In the genomic region with DNA sequence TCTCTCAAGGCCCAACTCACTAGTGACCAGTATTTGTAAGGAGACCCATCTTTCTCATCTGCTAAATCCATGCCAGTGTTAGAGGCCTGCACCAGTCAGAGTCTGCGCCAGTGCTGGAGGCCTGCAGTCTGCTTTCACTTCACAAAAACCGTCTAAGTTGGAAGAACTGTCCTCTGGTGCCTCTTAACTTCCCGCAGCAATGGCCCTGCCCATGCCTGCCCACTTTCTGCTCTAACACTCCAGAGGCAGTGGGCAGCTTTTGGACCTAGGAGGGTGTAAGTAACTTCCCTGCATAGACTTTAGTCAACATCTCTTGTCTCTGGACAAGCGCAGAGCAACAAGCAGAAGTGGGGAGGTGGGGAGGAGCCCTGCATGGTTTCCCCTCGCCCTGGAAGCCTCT, we compare ENCODE assay signal across 12 cellular contexts.
DNase-seq lines count a peak whose midpoint lies in the region; ATAC-seq and TF ChIP-seq lines count a peak whose summit lies in the region.
"Had no signal": no experiment of that assay in that cellular context is flagged by ENCODE, and none has a peak within 500 bp of the region (broad histone marks: within the 10 kb centered on the region; RNA-seq: fewer than 3 reads in every experiment).

No MANE protein-coding gene starts in this region.

- peaks cover 0 to 21% (median 0%) of the 10 kb centered on the region in 11 experiments; a peak in 4 of 22 replicates for H3K36me3 ChIP-seq in BLaER1 treated with 17β-estradiol and CSF1 and Interleukin-3, amounts not matched to agents 10 nM and 100 nM
- no peaks in the 10 kb centered on the region for H3K36me3 ChIP-seq in adrenal gland (replicated peaks in 1 of 2)
- H3K36me3 ChIP-seq: SJSA1 had no signal

- no peaks in the 10 kb centered on the region for H3K9me3 Mint-ChIP-seq in naive thymus-derived CD8-positive, alpha-beta T cell
- peaks cover 3% of the 10 kb centered on the region for H3K9me3 Mint-ChIP-seq in chondrocyte (ENCODE audit: low read depth)

- H3K36me3 Mint-ChIP-seq in naive thymus-derived CD8-positive, alpha-beta T cell: peaks cover 0 to 2% (median 2%) of the 10 kb centered on the region in 3 donors
- no peaks in the 10 kb centered on the region for H3K36me3 Mint-ChIP-seq in chondrocyte (ENCODE audit: low read depth)

- WGBS in adrenal gland, 4 donors: 83 to 94% (median 88%) methylated on average over 4 to 5 of the region's 5 CpGs

- POLR2A ChIA-PET in naive thymus-derived CD8-positive, alpha-beta T cell (lab: Charles Lee): no interaction called here

- peak overlapping the region in 6 of 10 donors; percentile 4 to 78 (median 18) for H3K4me3 Mint-ChIP-seq in naive thymus-derived CD8-positive, alpha-beta T cell
- H3K4me3 Mint-ChIP-seq in chondrocyte (ENCODE audit: unreplicated experiment): no peak overlapping the region

- peaks cover 18 to 21% (median 20%) of the 10 kb centered on the region in 10 experiments for H3K4me1 ChIP-seq in BLaER1 treated with 17β-estradiol and CSF1 and Interleukin-3, amounts not matched to agents 10 nM and 100 nM
- H3K4me1 ChIP-seq in adrenal gland (replicated peaks in 1 of 2): peaks cover 12 to 16% of the 10 kb centered on the region in 2 donors

- peak overlapping the region in 1 of 10 experiments; percentile 21; a peak in 1 of 20 replicates for H3K4me3 ChIP-seq in BLaER1 treated with 17β-estradiol and CSF1 and Interleukin-3, amounts not matched to agents 10 nM and 100 nM
- H3K4me3 ChIP-seq in adrenal gland: no peak overlapping the region
- H3K4me3 ChIP-seq: SJSA1 had no signal

- DNase-seq in adrenal gland: no peak
- DNase-seq in naive thymus-derived CD8-positive, alpha-beta T cell: no peak
- DNase-seq in chondrocyte (ENCODE audit: low spot score): no peak
- DNase-seq in HuH-7.5 (ENCODE audit: low spot score): no peak
- no peak for DNase-seq in stimulated activated CD4-positive, alpha-beta T cell treated with anti-CD3 and anti-CD28 coated beads, Interleukin-4, amount 100 ng/mL, for 24 hours
- DNase-seq in DMS153 treated with DMSO at 0.1 percent for 48 hours (lab: John Stamatoyannopoulos, UW; ENCODE audit: unreplicated experiment): no peak
- DNase-seq: HCEC 1CT, NCI-H2107, occipital lobe had no signal

- H3K4me2 ChIP-seq in BLaER1 treated with 17β-estradiol and CSF1 and Interleukin-3, amounts not matched to agents 10 nM and 100 nM: peak overlapping the region in 10 of 11 experiments; percentile 48 to 77 (median 63); a peak in 19 of 22 replicates

- H3K4me1 Mint-ChIP-seq in naive thymus-derived CD8-positive, alpha-beta T cell: peaks cover 16 to 42% (median 31%) of the 10 kb centered on the region in 4 donors
- H3K4me1 Mint-ChIP-seq in chondrocyte (ENCODE audit: low read depth): peaks cover 14% of the 10 kb centered on the region

- peaks cover 23 to 51% (median 38%) of the 10 kb centered on the region in 11 experiments for H3K9me3 ChIP-seq in BLaER1 treated with 17β-estradiol and CSF1 and Interleukin-3, amounts not matched to agents 10 nM and 100 nM (replicated peaks in 1 of 11)
- no peaks in the 10 kb centered on the region for H3K9me3 ChIP-seq in adrenal gland (replicated peaks in 1 of 3)

- ATAC-seq in HG03159 (IDR thresholded peaks at IDR 0.05; ENCODE audit: unreplicated experiment): peak; percentile 3
- ATAC-seq in naive thymus-derived CD8-positive, alpha-beta T cell: no peak

- no peaks in the 10 kb centered on the region for H3K27me3 ChIP-seq in BLaER1 treated with 17β-estradiol and CSF1 and Interleukin-3, amounts not matched to agents 10 nM and 100 nM
- no peaks in the 10 kb centered on the region for H3K27me3 ChIP-seq in adrenal gland
- H3K27me3 ChIP-seq: SJSA1 had no signal

- no peak for TF ChIP-seq POLR2A in adrenal gland (IDR thresholded peaks at IDR 0.05)

- H3K27ac Mint-ChIP-seq in naive thymus-derived CD8-positive, alpha-beta T cell: peak overlapping the region in 7 of 10 donors; percentile 50 to 84 (median 63)
- no peak overlapping the region for H3K27ac Mint-ChIP-seq in chondrocyte (ENCODE audit: unreplicated experiment)

- intact Hi-C loops in adrenal gland (cut with DNase I): no loop called here

- TF ChIP-seq CTCF in adrenal gland (IDR thresholded peaks at IDR 0.05): no peak
- no peak for TF ChIP-seq CTCF in chondrocyte (IDR thresholded peaks at IDR 0.05)

- peak overlapping the region in 9 of 11 experiments; percentile 34 to 81 (median 55); a peak in 17 of 22 replicates for H3K27ac ChIP-seq in BLaER1 treated with 17β-estradiol and CSF1 and Interleukin-3, amounts not matched to agents 10 nM and 100 nM
- H3K27ac ChIP-seq in adrenal gland: peak overlapping the region; percentile 59 to 87 (median 79)
- H3K27ac ChIP-seq: SJSA1 had no signal

- no peaks in the 10 kb centered on the region for H4K20me1 ChIP-seq in BLaER1 treated with 17β-estradiol and CSF1 and Interleukin-3, amounts not matched to agents 10 nM and 100 nM

- no peaks in the 10 kb centered on the region for H3K27me3 Mint-ChIP-seq in naive thymus-derived CD8-positive, alpha-beta T cell
- H3K27me3 Mint-ChIP-seq in chondrocyte (ENCODE audit: low read depth): no peaks in the 10 kb centered on the region

- peak overlapping the region in 3 of 11 experiments; percentile 60 to 65 (median 61); a peak in 3 of 22 replicates for H3K9ac ChIP-seq in BLaER1 treated with 17β-estradiol and CSF1 and Interleukin-3, amounts not matched to agents 10 nM and 100 nM
